20 cellular contexts compared by ENCODE assay signal in the genomic region with DNA sequence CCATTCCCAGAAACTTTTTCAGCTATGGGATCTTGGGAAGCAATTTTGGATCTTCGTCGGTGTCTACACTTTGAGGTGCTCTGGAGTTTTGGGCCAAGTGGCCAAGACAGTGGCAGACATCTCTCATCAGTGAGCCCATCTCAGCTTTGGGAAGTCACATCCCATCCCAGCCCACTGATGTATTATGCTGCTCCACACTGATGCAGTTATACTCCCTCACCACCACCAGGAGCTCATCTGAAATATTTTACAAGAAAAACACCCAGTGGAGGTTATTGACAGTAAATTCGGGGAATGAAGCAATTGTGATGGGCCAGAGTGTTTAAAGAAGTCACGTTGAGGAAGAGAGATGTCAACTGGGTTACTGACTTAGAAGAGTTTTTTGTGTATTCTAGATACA.
DNase-seq lines count a peak whose midpoint lies in the region; ATAC-seq, FAIRE-seq and TF ChIP-seq lines count a peak whose summit lies in the region.
"Had no signal": no experiment of that assay in that cellular context is flagged by ENCODE, and none has a peak within 500 bp of the region (broad histone marks: within the 10 kb centered on the region; RNA-seq: fewer than 3 reads in every experiment).

No MANE protein-coding gene starts in this region.

- no peaks in the 10 kb centered on the region for H3K36me3 ChIP-seq in GM23338 (ENCODE audit: insufficient read depth)
- no peaks in the 10 kb centered on the region for H3K36me3 ChIP-seq in K562 (ENCODE audit: control insufficient read depth, insufficient read depth, low read length)

- DNase-seq in GM23338 (ENCODE audit: low spot score) (no peak), K562 (ENCODE audit: extremely low read depth in 1 of 4, low spot score in 3 of 4) (peak in 1 of 4 experiments; percentile 6), foreskin keratinocyte (no peak), neural crest cell (ENCODE audit: low read depth, low spot score) (no peak), MCF 10A (ENCODE audit: unreplicated experiment) (no peak), GM19240 (ENCODE audit: insufficient read length, low spot score) (no peak)
- DNase-seq in central memory CD4-positive, alpha-beta T cell: no peak
- DNase-seq: Caco-2; CD4-positive, CD25-positive, alpha-beta regulatory T cell; CD8-positive, alpha-beta T cell; DMS153; DND-41; GM23248; H9 had no signal

- TF ChIP-seq EP300 in K562 (IDR thresholded peaks at IDR 0.05; ENCODE audit: low read length): no peak

- H3K9me3 Mint-ChIP-seq in GM23338 (no peaks in the 10 kb centered on the region), neural crest cell (no peaks in the 10 kb centered on the region), MCF 10A (ENCODE audit: unreplicated experiment) (no peaks in the 10 kb centered on the region)
- H3K9me3 Mint-ChIP-seq: CD4-positive, CD25-positive, alpha-beta regulatory T cell; CD8-positive, alpha-beta T cell; H9 had no signal

- peak in 1 of 2 experiments; percentile 22; a peak in 1 of 4 replicates for TF ChIP-seq CTCF in GM23338 (conservative IDR thresholded peaks at IDR 0.05; ENCODE audit: low read depth in 2 of 2)
- TF ChIP-seq CTCF in K562 (IDR thresholded peaks at IDR 0.05 in 2 of 3, conservative IDR thresholded peaks at IDR 0.05 in 1 of 3; ENCODE audit: insufficient read depth in 2 of 3, low read depth in 1 of 3, low read length in 3 of 3): no peak
- TF ChIP-seq CTCF in foreskin keratinocyte (conservative IDR thresholded peaks at IDR 0.05): no peak
- peak; percentile 25 for TF ChIP-seq CTCF in neural crest cell (conservative IDR thresholded peaks at IDR 0.05)
- no peak for TF ChIP-seq CTCF in MCF 10A (IDR thresholded peaks at IDR 0.05; ENCODE audit: unreplicated experiment)

- H3K4me1 Mint-ChIP-seq in GM23338 (no peaks in the 10 kb centered on the region), neural crest cell (peaks cover 14% of the 10 kb centered on the region), MCF 10A (ENCODE audit: insufficient read depth, unreplicated experiment) (no peaks in the 10 kb centered on the region)
- H3K4me1 Mint-ChIP-seq: B cell, H9 had no signal

- in situ Hi-C loops in K562 (cut with MboI): no loop called here

- H3K4me3 Mint-ChIP-seq in GM23338 (no peak overlapping the region), neural crest cell (no peak overlapping the region), MCF 10A (ENCODE audit: unreplicated experiment) (no peak overlapping the region)
- H3K4me3 Mint-ChIP-seq: B cell; CD4-positive, CD25-positive, alpha-beta regulatory T cell; CD8-positive, alpha-beta T cell; H9 had no signal

- H3K4me1 ChIP-seq in GM23338 (ENCODE audit: insufficient read depth) (no peaks in the 10 kb centered on the region), K562 (replicated peaks in 1 of 2; ENCODE audit: control insufficient read depth in 2 of 2, insufficient read depth in 2 of 2, low read length in 2 of 2) (no peaks in the 10 kb centered on the region), foreskin keratinocyte (no peaks in the 10 kb centered on the region)
- H3K4me1 ChIP-seq: BLaER1, Caco-2 had no signal

- H4K20me1 ChIP-seq in GM23338 (replicated peaks; ENCODE audit: insufficient read depth) (no peaks in the 10 kb centered on the region), K562 (replicated peaks; ENCODE audit: control insufficient read depth, insufficient read depth, low read length) (no peaks in the 10 kb centered on the region)
- H4K20me1 ChIP-seq: BLaER1 had no signal

- BruUV-seq in K562 (replicated peaks; lab: Mats Ljungman, UMichigan) (no TSS peak), MCF 10A (replicated peaks; lab: Mats Ljungman, UMichigan) (no TSS peak)

- FAIRE-seq in K562 (lab: Jason Lieb, UNC): no peak
- FAIRE-seq: G401.6, GM12878 had no signal

- no peaks in the 10 kb centered on the region for H3K9me2 ChIP-seq in GM23338 (ENCODE audit: insufficient read depth)

- H3K4me3 ChIP-seq in GM23338: no peak overlapping the region
- no peak overlapping the region for H3K4me3 ChIP-seq in K562
- H3K4me3 ChIP-seq: BLaER1, GM12878, GM23248 had no signal

- H3K9me1 ChIP-seq in K562 (ENCODE audit: control insufficient read depth, insufficient read depth, low read length): no peaks in the 10 kb centered on the region

- 91% methylated on average over 4 of the region's 4 CpGs for WGBS in K562 (ENCODE audit: insufficient coverage, low coverage, missing lambda C conversion rate)

- intact Hi-C loops in K562 (cut with micrococcal nuclease) (no loop called here), MCF 10A (cut with micrococcal nuclease) (no loop called here)

- H2AFZ ChIP-seq in GM23338 (no peak overlapping the region), K562 (ENCODE audit: low read depth, low read length) (no peak overlapping the region)
- H2AFZ ChIP-seq: GM23248 had no signal

- TF ChIP-seq RAD21 in K562 (CRISPR knock-in tag; conservative IDR thresholded peaks at IDR 0.05 in 1 of 2, IDR thresholded peaks at IDR 0.05 in 1 of 2): no peak

- no peaks in the 10 kb centered on the region for H3K79me2 ChIP-seq in GM23338 (replicated peaks; ENCODE audit: insufficient read depth)
- no peaks in the 10 kb centered on the region for H3K79me2 ChIP-seq in K562 (ENCODE audit: control insufficient read depth, insufficient read depth, low read length)

- POLR2A ChIA-PET in K562 (lab: Yijun Ruan, JAX) (no interaction called here), MCF 10A (lab: Yijun Ruan, JAX) (no interaction called here)

- H3K9me3 ChIP-seq in K562 (replicated peaks; ENCODE audit: control insufficient read depth, insufficient read depth, low read depth, low read length): no peaks in the 10 kb centered on the region; the same call in 1 of the 2 replicates
- H3K9me3 ChIP-seq: BLaER1, Caco-2 had no signal

- H3K27ac ChIP-seq in GM23338 (ENCODE audit: low read depth): no peak overlapping the region
- H3K27ac ChIP-seq in K562 (ENCODE audit: extremely low read depth, low read depth, low read length): no peak overlapping the region
- H3K27ac ChIP-seq in foreskin keratinocyte: no peak overlapping the region
- H3K27ac ChIP-seq: BLaER1, C4-2B, GM23248 had no signal

- H3K36me3 Mint-ChIP-seq in GM23338 (ENCODE audit: low read depth) (no peaks in the 10 kb centered on the region), neural crest cell (ENCODE audit: low read depth) (no peaks in the 10 kb centered on the region), MCF 10A (ENCODE audit: insufficient read depth, unreplicated experiment) (peaks cover 23% of the 10 kb centered on the region)

- ATAC-seq in GM23338 (peak; percentile 38; the same call in 1 of the 3 replicates), K562 (peak; percentile 23; the same call in 1 of the 3 replicates), foreskin keratinocyte (peak; percentile 28)
- ATAC-seq: CD8-positive, alpha-beta T cell; GM12878; HCT116 had no signal

- no peak overlapping the region for H3K27ac Mint-ChIP-seq in GM23338
- no peak overlapping the region for H3K27ac Mint-ChIP-seq in neural crest cell (ENCODE audit: unreplicated experiment)
- H3K27ac Mint-ChIP-seq in MCF 10A (ENCODE audit: low read depth, unreplicated experiment): no peak overlapping the region
- H3K27ac Mint-ChIP-seq: B cell; CD4-positive, CD25-positive, alpha-beta regulatory T cell; CD8-positive, alpha-beta T cell; H9 had no signal

- H3K9ac ChIP-seq in K562 (ENCODE audit: insufficient read depth in 1 of 2, low read depth in 2 of 2, low read length in 2 of 2): no peak overlapping the region
- H3K9ac ChIP-seq: BLaER1, GM23248 had no signal

- no peaks in the 10 kb centered on the region for H3F3A ChIP-seq in GM23338 (replicated peaks; ENCODE audit: low read depth)

- no peak for TF ChIP-seq POLR2A in K562 (conservative IDR thresholded peaks at IDR 0.05)

- CTCF ChIA-PET in K562 (lab: Yijun Ruan, JAX; ENCODE audit: low intra/inter-chr PET ratio): no interaction called here
- CTCF ChIA-PET in MCF 10A (lab: Yijun Ruan, JAX): interaction anchor here (0.6 to 1.0 kb wide), 2 partner anchors 13 to 586 kb away, joined by 3 read pairs; no protein-coding TSS in a partner anchor

- no peak overlapping the region for H3K4me2 ChIP-seq in GM23338
- no peak overlapping the region for H3K4me2 ChIP-seq in K562 (ENCODE audit: insufficient read depth, low read length)
- H3K4me2 ChIP-seq: BLaER1 had no signal

- H3K27me3 Mint-ChIP-seq in GM23338 (ENCODE audit: insufficient read depth, low read depth, poor library complexity) (peaks cover 2% of the 10 kb centered on the region), neural crest cell (ENCODE audit: low read depth) (no peaks in the 10 kb centered on the region), MCF 10A (ENCODE audit: insufficient read depth, unreplicated experiment) (no peaks in the 10 kb centered on the region)
- H3K27me3 Mint-ChIP-seq: B cell; CD4-positive, CD25-positive, alpha-beta regulatory T cell had no signal

- no peaks in the 10 kb centered on the region for H3K27me3 ChIP-seq in GM23338 (ENCODE audit: insufficient read depth)
- no peaks in the 10 kb centered on the region for H3K27me3 ChIP-seq in K562 (ENCODE audit: control insufficient read depth in 2 of 2, insufficient read depth in 2 of 2, low read length in 2 of 2)
- no peaks in the 10 kb centered on the region for H3K27me3 ChIP-seq in foreskin keratinocyte
- H3K27me3 ChIP-seq: BLaER1 had no signal

TF ChIP-seq in GM23338, 12 proteins besides CTCF, POLR2A, EP300 and RAD21 (continues in another document):
- TF ChIP-seq CREB1 (CRISPR knock-in tag; IDR thresholded peaks at IDR 0.05; ENCODE audit: low read depth): no peak

TF ChIP-seq in K562, 482 proteins besides CTCF, POLR2A, EP300 and RAD21 (continues in another document):
- TF ChIP-seq NCOA4 (IDR thresholded peaks at IDR 0.05; ENCODE audit: partially characterized antibody) (no peak), ZNF644 (tag; IDR thresholded peaks at IDR 0.05; ENCODE audit: low read depth) (no peak), TBL1XR1 (IDR thresholded peaks at IDR 0.05; ENCODE audit: low read length in 2 of 2) (no peak), MAFF (IDR thresholded peaks at IDR 0.05; ENCODE audit: low read length) (no peak), SMAD2 (IDR thresholded peaks at IDR 0.05; ENCODE audit: low read depth, low read length) (no peak), PHB (CRISPR knock-in tag; IDR thresholded peaks at IDR 0.05) (no peak), BDP1 (IDR thresholded peaks at IDR 0.05; ENCODE audit: insufficient read depth, insufficient read length) (no peak)
- TF ChIP-seq, protein P1, sequence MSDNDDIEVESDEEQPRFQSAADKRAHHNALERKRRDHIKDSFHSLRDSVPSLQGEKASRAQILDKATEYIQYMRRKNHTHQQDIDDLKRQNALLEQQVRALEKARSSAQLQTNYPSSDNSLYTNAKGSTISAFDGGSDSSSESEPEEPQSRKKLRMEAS (CRISPR knock-in tag; IDR thresholded peaks at IDR 0.05): no peak
